ENCODE assay signal across 15 cellular contexts in genomic region chr3:9779197-9779596, GRCh38. TPM values are rescaled to one million over a fixed set of nuclear protein-coding genes. Genes with fewer than 3 reads are reported as not detected.
A peak's percentile ranks its signal among the peaks of the same experiment; 100 is the strongest.
DNase-seq lines count a peak whose midpoint lies in the region; ATAC-seq, FAIRE-seq and TF ChIP-seq lines count a peak whose summit lies in the region.
"Had no signal": no experiment of that assay in that cellular context is flagged by ENCODE, and none has a peak within 500 bp of the region (broad histone marks: within the 10 kb centered on the region; RNA-seq: fewer than 3 reads in every experiment).

No MANE protein-coding gene starts in this region.

- peaks cover 9% of the 10 kb centered on the region for H3K36me3 Mint-ChIP-seq in CD4-positive, CD25-positive, alpha-beta regulatory T cell
- H3K36me3 Mint-ChIP-seq in activated T-cell treated with anti-CD3 and anti-CD28 coated beads, Interleukin-2, amount 50 U/mL, for 72 hours (ENCODE audit: insufficient read depth in 2 of 2): peaks cover 8 to 16% of the 10 kb centered on the region in 2 donors
- no peaks in the 10 kb centered on the region for H3K36me3 Mint-ChIP-seq in natural killer cell

- no peak for FAIRE-seq in frontal cortex (lab: Jason Lieb, UNC)
- FAIRE-seq: bronchial epithelial cell, D721Med had no signal

- peak overlapping the region; percentile 84 to 95 (median 85) for H3K27ac Mint-ChIP-seq in CD4-positive, CD25-positive, alpha-beta regulatory T cell
- H3K27ac Mint-ChIP-seq in activated T-cell treated with anti-CD3 and anti-CD28 coated beads, Interleukin-2, amount 50 U/mL, for 72 hours: peak overlapping the region; percentile 88
- peak overlapping the region; percentile 94 to 99 for H3K27ac Mint-ChIP-seq in natural killer cell
- H3K27ac Mint-ChIP-seq: progenitor cell of endocrine pancreas had no signal

- peak overlapping the region in 3 of 4 donors; percentile 41 to 83 (median 64) for H3K4me3 Mint-ChIP-seq in CD4-positive, CD25-positive, alpha-beta regulatory T cell
- peak overlapping the region; percentile 72 to 82 for H3K4me3 Mint-ChIP-seq in activated T-cell treated with anti-CD3 and anti-CD28 coated beads, Interleukin-2, amount 50 U/mL, for 72 hours
- H3K4me3 Mint-ChIP-seq in natural killer cell: peak overlapping the region; percentile 80

- no peak overlapping the region for H3K4me3 ChIP-seq in CD4-positive, CD25-positive, alpha-beta regulatory T cell (ENCODE audit: low read depth, low read length)
- H3K4me3 ChIP-seq in HL-60 (replicated peaks; ENCODE audit: insufficient read depth, low read length): no peak overlapping the region
- H3K4me3 ChIP-seq: esophagus muscularis mucosa, SJCRH30, stomach had no signal

- TF ChIP-seq CTCF in HL-60 (IDR thresholded peaks at IDR 0.05; ENCODE audit: insufficient read depth, low read length) (no peak), natural killer cell (IDR thresholded peaks at IDR 0.05) (no peak)

- no peaks in the 10 kb centered on the region for H3K9me3 Mint-ChIP-seq in CD4-positive, CD25-positive, alpha-beta regulatory T cell
- peaks cover 0 to 3% of the 10 kb centered on the region in 2 donors for H3K9me3 Mint-ChIP-seq in activated T-cell treated with anti-CD3 and anti-CD28 coated beads, Interleukin-2, amount 50 U/mL, for 72 hours
- no peaks in the 10 kb centered on the region for H3K9me3 Mint-ChIP-seq in natural killer cell

- DNase-seq in CD4-positive, CD25-positive, alpha-beta regulatory T cell: no peak
- DNase-seq in HL-60 (ENCODE audit: low read depth in 1 of 2, low spot score in 1 of 2) (peak in 1 of 2 experiments; percentile 74), natural killer cell (no peak), frontal cortex (ENCODE audit: low spot score in 2 of 2) (no peak), DMS 273 treated with DMSO at 0.1 percent for 48 hours (lab: John Stamatoyannopoulos, UW) (no peak), NCI-H1417 (lab: John Stamatoyannopoulos, UW) (no peak)
- DNase-seq in activated T-cell treated with anti-CD3 and anti-CD28 coated beads, Interleukin-2, amount 50 U/mL, for 72 hours: no peak
- DNase-seq: mesenchymal stem cell, NCI-H1417 treated with DMSO at 0.1 percent for 48 hours, SJCRH30, stomach had no signal

- peaks cover 19% of the 10 kb centered on the region for H3K36me3 ChIP-seq in CD4-positive, CD25-positive, alpha-beta regulatory T cell (ENCODE audit: control insufficient read depth, insufficient read depth, low read length)

- H3K27ac ChIP-seq in CD4-positive, CD25-positive, alpha-beta regulatory T cell (ENCODE audit: insufficient read depth, low read length, poor library complexity, severe bottlenecking): peak overlapping the region; percentile 70
- H3K27ac ChIP-seq in HL-60 (replicated peaks): peak overlapping the region; percentile 96
- H3K27ac ChIP-seq: SJCRH30 had no signal

- H3K4me1 Mint-ChIP-seq in CD4-positive, CD25-positive, alpha-beta regulatory T cell: peaks cover 8 to 52% (median 45%) of the 10 kb centered on the region in 4 donors
- peaks cover 70% of the 10 kb centered on the region for H3K4me1 Mint-ChIP-seq in activated T-cell treated with anti-CD3 and anti-CD28 coated beads, Interleukin-2, amount 50 U/mL, for 72 hours (ENCODE audit: low read depth)
- peaks cover 50 to 57% of the 10 kb centered on the region in 2 donors for H3K4me1 Mint-ChIP-seq in natural killer cell

- H3K4me1 ChIP-seq in CD4-positive, CD25-positive, alpha-beta regulatory T cell (ENCODE audit: control insufficient read depth, insufficient read depth, low read length, poor library complexity, severe bottlenecking): peaks cover 42% of the 10 kb centered on the region
- H3K4me1 ChIP-seq: SJCRH30 had no signal

- no peaks in the 10 kb centered on the region for H3K27me3 Mint-ChIP-seq in CD4-positive, CD25-positive, alpha-beta regulatory T cell
- no peaks in the 10 kb centered on the region for H3K27me3 Mint-ChIP-seq in activated T-cell treated with anti-CD3 and anti-CD28 coated beads, Interleukin-2, amount 50 U/mL, for 72 hours (ENCODE audit: low read depth)
- H3K27me3 Mint-ChIP-seq in natural killer cell (ENCODE audit: low read depth in 2 of 2): no peaks in the 10 kb centered on the region
- H3K27me3 Mint-ChIP-seq: progenitor cell of endocrine pancreas had no signal

- no peaks in the 10 kb centered on the region for H3K9me3 ChIP-seq in CD4-positive, CD25-positive, alpha-beta regulatory T cell (ENCODE audit: control insufficient read depth in 2 of 2, low read length in 2 of 2)
- H3K9me3 ChIP-seq: esophagus muscularis mucosa, SJCRH30, stomach had no signal

- H3K27me3 ChIP-seq in CD4-positive, CD25-positive, alpha-beta regulatory T cell (ENCODE audit: control insufficient read depth, insufficient read depth, low read length): no peaks in the 10 kb centered on the region
- H3K27me3 ChIP-seq in HL-60 (ENCODE audit: insufficient read depth, poor library complexity, severe bottlenecking): no peaks in the 10 kb centered on the region
- H3K27me3 ChIP-seq: esophagus muscularis mucosa, SJCRH30, stomach had no signal

- intact Hi-C loops in natural killer cell (cut with micrococcal nuclease): no loop called here

- ATAC-seq in CD4-positive, CD25-positive, alpha-beta regulatory T cell (ENCODE audit: low read depth in 2 of 2): no peak
- ATAC-seq in activated T-cell treated with anti-CD3 and anti-CD28 coated beads, Interleukin-2, amount 50 U/mL, for 72 hours (replicated peaks in 1 of 2): no peak
- ATAC-seq in natural killer cell: no peak

RNA-seq across cellular contexts. Expression of gene CAMK1, which starts 9.4 kb away (rescaled TPM):
- total RNA-seq in CD4-positive, CD25-positive, alpha-beta regulatory T cell: 4.9 TPM
- polyA plus RNA-seq in CD4-positive, CD25-positive, alpha-beta regulatory T cell: 10 to 100 TPM in 1 of 4 donors, 1 to 10 TPM in 3; 4.5 to 13.7 (median 7.7) TPM
- 10 to 100 TPM; 38.6 to 47.4 TPM for total RNA-seq in activated T-cell treated with anti-CD3 and anti-CD28 coated beads, Interleukin-2, amount 50 U/mL, for 72 hours
- total RNA-seq in natural killer cell: 10 to 100 TPM in 1 of 3 donors, 1 to 10 TPM in 2; 7.4 to 20.4 (median 8.7) TPM
- total RNA-seq in frontal cortex: 69.7 TPM

RNA-seq across cellular contexts. Expression of gene TADA3, which starts 13.1 kb away (rescaled TPM):
- 44.7 TPM for total RNA-seq in CD4-positive, CD25-positive, alpha-beta regulatory T cell
- 10 to 100 TPM; 50.2 to 69.0 (median 60.5) TPM for polyA plus RNA-seq in CD4-positive, CD25-positive, alpha-beta regulatory T cell
- 100 to 1,000 TPM; 105 to 112 TPM for total RNA-seq in activated T-cell treated with anti-CD3 and anti-CD28 coated beads, Interleukin-2, amount 50 U/mL, for 72 hours
- 10 to 100 TPM; 59.2 to 73.7 (median 69.2) TPM for total RNA-seq in natural killer cell
- total RNA-seq in frontal cortex: 33.0 TPM

RNA-seq across cellular contexts. Expression of gene ARPC4, which starts 13.7 kb away (rescaled TPM):
- 203 TPM for total RNA-seq in CD4-positive, CD25-positive, alpha-beta regulatory T cell
- 100 to 1,000 TPM; 294 to 384 (median 336) TPM for polyA plus RNA-seq in CD4-positive, CD25-positive, alpha-beta regulatory T cell
- 100 to 1,000 TPM; 168 to 176 TPM for total RNA-seq in activated T-cell treated with anti-CD3 and anti-CD28 coated beads, Interleukin-2, amount 50 U/mL, for 72 hours
- total RNA-seq in natural killer cell (100 to 1,000 TPM; 282 to 288 (median 285) TPM), frontal cortex (181 TPM)

RNA-seq across cellular contexts. Expression of gene OGG1, which starts 29.4 kb away (rescaled TPM):
- 26.3 TPM for total RNA-seq in CD4-positive, CD25-positive, alpha-beta regulatory T cell
- 10 to 100 TPM; 21.8 to 30.2 (median 26.7) TPM for polyA plus RNA-seq in CD4-positive, CD25-positive, alpha-beta regulatory T cell
- 10 to 100 TPM; 31.0 to 33.4 TPM for total RNA-seq in activated T-cell treated with anti-CD3 and anti-CD28 coated beads, Interleukin-2, amount 50 U/mL, for 72 hours
- total RNA-seq in natural killer cell: 10 to 100 TPM; 33.4 to 52.1 (median 34.7) TPM
- total RNA-seq in frontal cortex: 98.6 TPM

RNA-seq across cellular contexts. Expression of gene TTLL3, which starts 30.9 kb away (rescaled TPM):
- total RNA-seq in CD4-positive, CD25-positive, alpha-beta regulatory T cell: 89.9 TPM
- 1 to 10 TPM; 2.3 to 3.8 (median 3.1) TPM for polyA plus RNA-seq in CD4-positive, CD25-positive, alpha-beta regulatory T cell
- 10 to 100 TPM; 63.6 to 75.5 TPM for total RNA-seq in activated T-cell treated with anti-CD3 and anti-CD28 coated beads, Interleukin-2, amount 50 U/mL, for 72 hours
- total RNA-seq in natural killer cell (100 to 1,000 TPM; 133 to 137 (median 136) TPM), frontal cortex (17.1 TPM)
